Comparison of ENCODE assay signal across 9 cellular contexts in genomic region chr16:57475711-57476339, GRCh38. TPM values are rescaled to one million over a fixed set of nuclear protein-coding genes. Genes with fewer than 3 reads are reported as not detected.
A peak's percentile ranks its signal among the peaks of the same experiment; 100 is the strongest.
DNase-seq lines count a peak whose midpoint lies in the region; FAIRE-seq and TF ChIP-seq lines count a peak whose summit lies in the region.
"Had no signal": no experiment of that assay in that cellular context is flagged by ENCODE, and none has a peak within 500 bp of the region (broad histone marks: within the 10 kb centered on the region; RNA-seq: fewer than 3 reads in every experiment).

No MANE protein-coding gene starts in this region.

- no peak overlapping the region for H4K91ac ChIP-seq in H1 (replicated peaks; ENCODE audit: insufficient read length, low read length)

- H3K27ac ChIP-seq in H1 (ENCODE audit: low read depth, low read length) (no peak overlapping the region), neural cell (ENCODE audit: low read length) (no peak overlapping the region)

- POLR2A ChIA-PET in HEK293T (lab: Yijun Ruan, JAX): interaction anchor here (1.4 to 2.2 kb wide), 3 partner anchors 11 to 29 kb away, joined by 3 to 8 read pairs (median 4); partner anchors contain the start of genes CIAPIN1, COQ9 and POLR2C
- POLR2A ChIA-PET in H1 (lab: Charles Lee; ENCODE audit: partially characterized antibody): interaction anchor here (0.8 to 10.3 kb wide), 7 partner anchors 11 to 65 kb away, joined by 3 to 67 read pairs (median 5); partner anchors contain the start of genes DOK4 and POLR2C

- no peaks in the 10 kb centered on the region for H3K79me2 ChIP-seq in H1 (ENCODE audit: control insufficient read depth in 1 of 2, insufficient read depth in 2 of 2, low read length in 2 of 2)
- H3K79me2 ChIP-seq in neural cell (replicated peaks; ENCODE audit: insufficient read depth, low read length): peaks cover 41% of the 10 kb centered on the region

- H3K18ac ChIP-seq in H1 (ENCODE audit: extremely low read depth, low read length): no peak overlapping the region

- 0 out of 2 replicates have a peak, but pooled peaks cover 5% of the 10 kb centered on the region for H3K79me1 ChIP-seq in H1 (ENCODE audit: low read depth, low read length)

- H2BK20ac ChIP-seq in H1 (ENCODE audit: low read length): no peak overlapping the region

- no peak overlapping the region for H3K23ac ChIP-seq in H1 (ENCODE audit: insufficient read length)

- H3K9me2 ChIP-seq in neural cell (ENCODE audit: insufficient read depth, low read length): no peaks in the 10 kb centered on the region

- no peaks in the 10 kb centered on the region for H3F3A ChIP-seq in neural cell (ENCODE audit: insufficient read depth, low read length, poor library complexity, severe bottlenecking)

- H3K4me1 ChIP-seq in H1 (replicated peaks in 1 of 4; ENCODE audit: control insufficient read depth in 3 of 4, insufficient read depth in 4 of 4, low read length in 3 of 4): peaks cover 10 to 66% (median 51%) of the 10 kb centered on the region in 4 experiments

- peaks cover 8% of the 10 kb centered on the region; the same call in 1 of the 2 replicates for H3K23me2 ChIP-seq in H1 (ENCODE audit: low read depth, low read length)

- H2AK5ac ChIP-seq in H1 (ENCODE audit: low read depth, low read length): no peak overlapping the region; the same call in 1 of the 2 replicates

- 13% methylated on average over 9 of the region's 12 CpGs; no CpG with 5 or more reads in 1 of the 2 experiments for WGBS in H1 (ENCODE audit: extremely low coverage in 1 of 2, insufficient coverage in 1 of 2, insufficient read length in 1 of 2, insufficient replicate concordance in 2 of 2, low coverage in 1 of 2, low lambda C conversion rate in 2 of 2, missing lambda C conversion rate in 1 of 2), 2 experiments

- H3K36me3 ChIP-seq in H1 (ENCODE audit: control insufficient read depth in 2 of 4, insufficient read depth in 4 of 4, low read length in 3 of 4): peaks cover 4 to 19% (median 8%) of the 10 kb centered on the region in 4 experiments; a peak in 6 of 8 replicates
- H3K36me3 ChIP-seq in neural cell (ENCODE audit: insufficient read depth, low read length): no peaks in the 10 kb centered on the region

- H4K8ac ChIP-seq in H1 (ENCODE audit: extremely low read depth, insufficient read depth, low read length): no peak overlapping the region

- TF ChIP-seq EP300 in H1 (IDR thresholded peaks at IDR 0.05; ENCODE audit: borderline replicate concordance in 1 of 2, low read depth in 2 of 2, low read length in 2 of 2): peak in 1 of 2 experiments; percentile 25; a peak in 1 of 3 replicates
- no peak for TF ChIP-seq EP300 in neural cell (conservative IDR thresholded peaks at IDR 0.05; ENCODE audit: poor library complexity, severe bottlenecking)

- H3K4me3 ChIP-seq in H1 (ENCODE audit: extremely low read depth in 1 of 4, insufficient read depth in 2 of 4, low read depth in 3 of 4, low read length in 4 of 4): peak overlapping the region in 1 of 4 experiments; percentile 42; a peak in 2 of 8 replicates
- peak overlapping the region; percentile 89 for H3K4me3 ChIP-seq in neural cell (ENCODE audit: low read length)

- no peak overlapping the region for H3K56ac ChIP-seq in H1 (replicated peaks; ENCODE audit: insufficient read length, low read depth, low read length)

- peak overlapping the region; percentile 97 for H2BK15ac ChIP-seq in H1 (ENCODE audit: low read length)

- H3K9ac ChIP-seq in H1 (replicated peaks in 1 of 4; ENCODE audit: extremely low read depth in 1 of 4, low read depth in 3 of 4, low read length in 3 of 4) (no peak overlapping the region), neural cell (ENCODE audit: low read length) (peak overlapping the region; percentile 12)

- peak overlapping the region; percentile 87 for H2BK5ac ChIP-seq in H1 (ENCODE audit: low read depth, low read length)

- FAIRE-seq in GM12892 (lab: Jason Lieb, UNC): peak; percentile 90
- peak; percentile 28 for FAIRE-seq in H1 (lab: Jason Lieb, UNC)
- FAIRE-seq: islet of Langerhans had no signal

- H3K14ac ChIP-seq in H1 (ENCODE audit: insufficient read length): no peak overlapping the region

- DNase-seq in GM12892 (ENCODE audit: insufficient read length) (peak; percentile 80), HEK293T (ENCODE audit: extremely low spot score) (peak; percentile 82), NAMALWA (ENCODE audit: low spot score) (peak; percentile 82), H1 (ENCODE audit: low read depth in 1 of 2, low spot score in 2 of 2) (peak; percentile 77 to 91), NCI-H2171 (lab: John Stamatoyannopoulos, UW) (no peak), Ammon's horn (ENCODE audit: low spot score) (no peak)
- DNase-seq in activated CD4-positive, alpha-beta T cell treated with anti-CD3 and anti-CD28 coated beads, Interleukin-2, amount 50 U/mL, for 1 hour: peak; percentile 52

- H2BK120ac ChIP-seq in H1 (replicated peaks; ENCODE audit: low read depth, low read length): no peak overlapping the region

- H3K9me3 ChIP-seq in H1 (ENCODE audit: insufficient read depth in 2 of 2, low read depth in 1 of 2, low read length in 1 of 2) (no peaks in the 10 kb centered on the region), neural cell (ENCODE audit: low read length) (no peaks in the 10 kb centered on the region)

- peak overlapping the region; percentile 4 for H3K4ac ChIP-seq in H1 (replicated peaks; ENCODE audit: insufficient read length, low read depth, low read length)

- TF ChIP-seq RAD21 in H1 (IDR thresholded peaks at IDR 0.05 in 1 of 2, conservative IDR thresholded peaks at IDR 0.05 in 1 of 2; ENCODE audit: low read depth in 2 of 2, low read length in 2 of 2): peak; percentile 65 to 68
- TF ChIP-seq RAD21 in neural cell (conservative IDR thresholded peaks at IDR 0.05): no peak

- H3K27me3 ChIP-seq in H1 (replicated peaks in 1 of 4; ENCODE audit: control insufficient read depth in 3 of 4, extremely low read depth in 1 of 4, insufficient read depth in 3 of 4, low read length in 3 of 4) (no peaks in the 10 kb centered on the region; a peak in 1 of 7 replicates), neural cell (ENCODE audit: insufficient read depth, low read depth, low read length) (no peaks in the 10 kb centered on the region)

- H4K5ac ChIP-seq in H1 (ENCODE audit: insufficient read length, low read depth, low read length): no peak overlapping the region

- no peak overlapping the region for H2AFZ ChIP-seq in H1 (ENCODE audit: low read length)
- H2AFZ ChIP-seq in neural cell (ENCODE audit: low read depth, low read length): no peak overlapping the region

- TF ChIP-seq POLR2A in GM12892 (IDR thresholded peaks at IDR 0.05; ENCODE audit: low read depth, low read length): no peak
- TF ChIP-seq POLR2A in H1 (IDR thresholded peaks at IDR 0.05; ENCODE audit: control extremely low read depth in 1 of 2, low read depth in 2 of 2, low read length in 2 of 2): no peak

- CTCF ChIA-PET in HEK293T (lab: Yijun Ruan, JAX): interaction anchor here (0.6 to 2.2 kb wide), 2 partner anchors 21 to 44 kb away, joined by 3 to 8 read pairs; no protein-coding TSS in a partner anchor
- CTCF ChIA-PET in H1 (lab: Charles Lee; ENCODE audit: partially characterized antibody): interaction anchor here (0.9 to 15.0 kb wide), 10 partner anchors 10 to 47 kb away, joined by 3 to 210 read pairs (median 6); partner anchors contain the start of genes DOK4 and POLR2C

- peak overlapping the region; percentile 97; the same call in 1 of the 2 replicates for H2BK12ac ChIP-seq in H1 (ENCODE audit: low read depth, low read length)

- H4K20me1 ChIP-seq in H1 (replicated peaks in 1 of 2; ENCODE audit: control insufficient read depth in 1 of 2, insufficient read depth in 2 of 2, low read length in 2 of 2) (peaks cover 3% of the 10 kb centered on the region in 2 experiments), neural cell (ENCODE audit: insufficient read depth) (peaks cover 4% of the 10 kb centered on the region)

- TF ChIP-seq CTCF in H1 (IDR thresholded peaks at IDR 0.05; ENCODE audit: control extremely low read depth in 1 of 3, insufficient read depth in 1 of 3, low read depth in 1 of 3, low read length in 3 of 3) (peak; percentile 69 to 97 (median 89)), neural cell (IDR thresholded peaks at IDR 0.05; ENCODE audit: poor library complexity, severe bottlenecking) (peak; percentile 53)

- H3K4me2 ChIP-seq in H1 (ENCODE audit: insufficient read depth in 1 of 2, low read depth in 2 of 2, low read length in 2 of 2) (peak overlapping the region; percentile 15 to 32), neural cell (ENCODE audit: low read length) (no peak overlapping the region)

RNA-seq across cellular contexts. Expression of gene DOK4, which starts 10.5 kb away (rescaled TPM):
- 3.0 TPM for polyA plus RNA-seq in GM12892 (2012; ENCODE audit: missing spikeins)
- total RNA-seq in H1 (2021; fragmentation: NEBNext Ultra II Directional; extraction: Animal tissue kit (Norgen Biotek cat#: 25700)): 28.9 and 29.9 TPM in 2 replicates
- polyA plus RNA-seq in H1 (2011; rRNA removed): 24.0 and 29.5 TPM in 2 replicates
- 30.4 TPM for polyA plus RNA-seq in H1 (2011; cell fraction: cytosol; rRNA removed)
- polyA plus RNA-seq in H1 (2011; cell fraction: nucleus; rRNA removed): 46.7 TPM
- 20.5 to 27.4 TPM (median 25.8 TPM) in 4 replicates for polyA plus RNA-seq in H1 (2012, experiment 1 of 2)
- 20.5 TPM for polyA plus RNA-seq in H1 (2012, experiment 2 of 2)
- 13.6 TPM for polyA plus RNA-seq in H1 (2013, experiment 1 of 2)
- 13.6 TPM for polyA plus RNA-seq in H1 (2013, experiment 2 of 2)
- polyA minus RNA-seq in H1 (2011; rRNA and poly(A)+ RNA removed): 24.3 and 27.0 TPM in 2 replicates
- 14.3 TPM for polyA minus RNA-seq in H1 (2011; cell fraction: cytosol; rRNA and poly(A)+ RNA removed)
- 11.3 TPM for polyA minus RNA-seq in H1 (2011; cell fraction: nucleus; rRNA and poly(A)+ RNA removed)
- polyA plus RNA-seq in neural cell: 214 and 250 TPM in 2 replicates
- polyA minus RNA-seq in neural cell: 101 and 102 TPM in 2 replicates

RNA-seq across cellular contexts. Expression of gene POLR2C, which starts 13.3 kb away (rescaled TPM):
- 38.2 TPM for polyA plus RNA-seq in GM12892 (2012; ENCODE audit: missing spikeins)
- 71.2 and 72.5 TPM in 2 replicates for total RNA-seq in H1 (2021; fragmentation: NEBNext Ultra II Directional; extraction: Animal tissue kit (Norgen Biotek cat#: 25700))
- polyA plus RNA-seq in H1 (2011; rRNA removed): 132 and 149 TPM in 2 replicates
- polyA plus RNA-seq in H1 (2011; cell fraction: cytosol; rRNA removed): 174 TPM
- 155 TPM for polyA plus RNA-seq in H1 (2011; cell fraction: nucleus; rRNA removed)
- 73.1 to 103 TPM (median 99.7 TPM) in 4 replicates for polyA plus RNA-seq in H1 (2012, experiment 1 of 2)
- polyA plus RNA-seq in H1 (2012, experiment 2 of 2): 88.7 TPM
- polyA plus RNA-seq in H1 (2013, experiment 1 of 2): 41.8 TPM
- 43.3 TPM for polyA plus RNA-seq in H1 (2013, experiment 2 of 2)
- polyA minus RNA-seq in H1 (2011; rRNA and poly(A)+ RNA removed): 234 and 245 TPM in 2 replicates
- 126 TPM for polyA minus RNA-seq in H1 (2011; cell fraction: cytosol; rRNA and poly(A)+ RNA removed)
- 89.2 TPM for polyA minus RNA-seq in H1 (2011; cell fraction: nucleus; rRNA and poly(A)+ RNA removed)
- 109 and 132 TPM in 2 replicates for polyA plus RNA-seq in neural cell
- 64.0 and 65.8 TPM in 2 replicates for polyA minus RNA-seq in neural cell

RNA-seq across cellular contexts. Expression of gene COQ9, which starts 28.5 kb away (rescaled TPM):
- 47.6 TPM for polyA plus RNA-seq in GM12892 (2012; ENCODE audit: missing spikeins)
- total RNA-seq in H1 (2021; fragmentation: NEBNext Ultra II Directional; extraction: Animal tissue kit (Norgen Biotek cat#: 25700)): 31.7 and 33.3 TPM in 2 replicates
- 47.9 and 60.3 TPM in 2 replicates for polyA plus RNA-seq in H1 (2011; rRNA removed)
- polyA plus RNA-seq in H1 (2011; cell fraction: cytosol; rRNA removed): 64.5 TPM
- 77.8 TPM for polyA plus RNA-seq in H1 (2011; cell fraction: nucleus; rRNA removed)
- polyA plus RNA-seq in H1 (2012, experiment 1 of 2): 35.5 to 44.0 TPM (median 38.3 TPM) in 4 replicates
- 36.3 TPM for polyA plus RNA-seq in H1 (2012, experiment 2 of 2)
- polyA plus RNA-seq in H1 (2013, experiment 1 of 2): 29.5 TPM
- 29.6 TPM for polyA plus RNA-seq in H1 (2013, experiment 2 of 2)
- 46.9 and 50.7 TPM in 2 replicates for polyA minus RNA-seq in H1 (2011; rRNA and poly(A)+ RNA removed)
- 25.1 TPM for polyA minus RNA-seq in H1 (2011; cell fraction: cytosol; rRNA and poly(A)+ RNA removed)
- polyA minus RNA-seq in H1 (2011; cell fraction: nucleus; rRNA and poly(A)+ RNA removed): 25.1 TPM
- polyA plus RNA-seq in neural cell: 78.7 and 95.0 TPM in 2 replicates
- 40.5 and 47.7 TPM in 2 replicates for polyA minus RNA-seq in neural cell

RNA-seq across cellular contexts. Expression of gene CIAPIN1, which starts 28.6 kb away (rescaled TPM):
- 32.6 TPM for polyA plus RNA-seq in GM12892 (2012; ENCODE audit: missing spikeins)
- 83.6 and 90.7 TPM in 2 replicates for total RNA-seq in H1 (2021; fragmentation: NEBNext Ultra II Directional; extraction: Animal tissue kit (Norgen Biotek cat#: 25700))
- polyA plus RNA-seq in H1 (2011; rRNA removed) (64.0 and 76.8 TPM in 2 replicates), neural cell (117 and 131 TPM in 2 replicates)
- 74.2 TPM for polyA plus RNA-seq in H1 (2011; cell fraction: cytosol; rRNA removed)
- polyA plus RNA-seq in H1 (2011; cell fraction: nucleus; rRNA removed): 56.1 TPM
- polyA plus RNA-seq in H1 (2012, experiment 1 of 2): 72.0 to 81.5 TPM (median 74.4 TPM) in 4 replicates
- 84.8 TPM for polyA plus RNA-seq in H1 (2012, experiment 2 of 2)
- polyA plus RNA-seq in H1 (2013, experiment 1 of 2): 45.2 TPM
- 43.4 TPM for polyA plus RNA-seq in H1 (2013, experiment 2 of 2)
- 71.0 and 75.1 TPM in 2 replicates for polyA minus RNA-seq in H1 (2011; rRNA and poly(A)+ RNA removed)
- polyA minus RNA-seq in H1 (2011; cell fraction: cytosol; rRNA and poly(A)+ RNA removed): 26.4 TPM
- polyA minus RNA-seq in H1 (2011; cell fraction: nucleus; rRNA and poly(A)+ RNA removed): 30.0 TPM
- polyA minus RNA-seq in neural cell: 74.2 and 82.3 TPM in 2 replicates

Comparison
In these comparisons a context has a peak if more than half of its experiments do, and no peak if none do; other contexts are left out.
1. DNase-seq: peak in GM12892 (single experiment), HEK293T (single experiment), NAMALWA (single experiment), activated CD4-positive, alpha-beta T cell treated with anti-CD3 and anti-CD28 coated beads, Interleukin-2, amount 50 U/mL, for 1 hour (single experiment) and H1 (2 of 2); none in NCI-H2171 (single experiment) and Ammon's horn (single experiment).